ENCODE assay signal across 16 cellular contexts in genomic region chr4:1211951-1212545, GRCh38. TPM values are rescaled to one million over a fixed set of nuclear protein-coding genes. Genes with fewer than 3 reads are reported as not detected.
DNase-seq lines count a peak whose midpoint lies in the region; ATAC-seq and TF ChIP-seq lines count a peak whose summit lies in the region.
"Had no signal": no experiment of that assay in that cellular context is flagged by ENCODE, and none has a peak within 500 bp of the region (broad histone marks: within the 10 kb centered on the region; RNA-seq: fewer than 3 reads in every experiment).

No MANE protein-coding gene starts in this region.

- intact Hi-C loops in left ventricle myocardium superior (cut with micrococcal nuclease): no loop called here
- intact Hi-C loops in prostate gland (cut with DNase I): loop anchor here (5.0 kb wide), 1 partner anchor 40 kb away; the partner anchor contains the start of gene SPON2

- peaks cover 55% of the 10 kb centered on the region for H3K4me1 ChIP-seq in prostate gland (replicated peaks)

- H3K9me3 ChIP-seq in AG04450 (ENCODE audit: control insufficient read depth, insufficient read depth, low read length) (peaks cover 14% of the 10 kb centered on the region; the same call in 1 of the 2 replicates), prostate gland (no peaks in the 10 kb centered on the region)
- H3K9me3 ChIP-seq: ascending aorta had no signal

- peaks cover 5 to 8% of the 10 kb centered on the region in 2 donors for H3K36me3 ChIP-seq in prostate gland

- TF ChIP-seq CTCF in AG04450 (IDR thresholded peaks at IDR 0.05; ENCODE audit: low read depth, low read length) (no peak), prostate gland (IDR thresholded peaks at IDR 0.05) (peak in 1 of 4 experiments; percentile 13), GM10248 (IDR thresholded peaks at IDR 0.05; ENCODE audit: control extremely low read depth, extremely low read depth, low read depth, missing control alignments) (no peak)

- CTCF ChIA-PET in AG04450 (lab: Charles Lee) (no interaction called here), GM10248 (lab: Yijun Ruan, JAX) (no interaction called here)

- peak overlapping the region; percentile 31 for H3K27ac ChIP-seq in AG04450 (ENCODE audit: low read depth, low read length)
- peak overlapping the region; percentile 74 to 94 for H3K27ac ChIP-seq in prostate gland

- no peak for ATAC-seq in left ventricle myocardium superior
- ATAC-seq in GM18502 (IDR thresholded peaks at IDR 0.05; ENCODE audit: poor library complexity, unreplicated experiment): no peak
- ATAC-seq in HG03342 (IDR thresholded peaks at IDR 0.05; ENCODE audit: unreplicated experiment): no peak

- no peak overlapping the region for H3K4me3 ChIP-seq in AG04450 (ENCODE audit: low read depth, low read length)
- no peak overlapping the region for H3K4me3 ChIP-seq in prostate gland
- H3K4me3 ChIP-seq: ascending aorta had no signal

- no peak for DNase-seq in AG04450 (ENCODE audit: low read depth, low spot score)
- peak in 40 of 58 donors; percentile 12 to 71 (median 50) for DNase-seq in anterior cingulate cortex (lab: John Stamatoyannopoulos, UW)
- DNase-seq in left ventricle myocardium superior: peak; percentile 46
- peak; percentile 95 for DNase-seq in prostate gland (ENCODE audit: low spot score)
- DNase-seq in SK-N-DZ (ENCODE audit: low spot score): no peak
- no peak for DNase-seq in GM10248 (ENCODE audit: extremely low spot score)
- DNase-seq: activated CD4-positive, alpha-beta T cell treated with anti-CD3 and anti-CD28 coated beads for 48 hours; Calu3; effector CD8-positive, alpha-beta T cell; H9; Kasumi-1; NCI-H69; stimulated activated naive CD4-positive, alpha-beta T cell treated with Interleukin-2 at 50 U/mL for 16 hours had no signal

- peak; percentile 15 for TF ChIP-seq POLR2A in prostate gland (IDR thresholded peaks at IDR 0.05)

- 24% methylated on average over 33 of the region's 34 CpGs for WGBS in prostate gland

- POLR2A ChIA-PET in AG04450 (lab: Yijun Ruan, JAX): interaction anchor here (1.0 kb wide), 1 partner anchor 9 kb away, joined by 3 read pairs; no protein-coding TSS in a partner anchor
- POLR2A ChIA-PET in GM10248 (lab: Yijun Ruan, JAX): no interaction called here

- no peaks in the 10 kb centered on the region for H3K27me3 ChIP-seq in AG04450 (ENCODE audit: control insufficient read depth, insufficient read depth, low read length)
- H3K27me3 ChIP-seq in prostate gland (replicated peaks; ENCODE audit: insufficient read depth): no peaks in the 10 kb centered on the region
- H3K27me3 ChIP-seq: ascending aorta had no signal

RNA-seq across cellular contexts. Expression of gene CTBP1, which starts 36.9 kb away (rescaled TPM):
- 72.6 and 97.9 TPM in 2 replicates for polyA plus RNA-seq in AG04450 (2011; rRNA removed)
- 98.3 and 137 TPM in 2 replicates for polyA minus RNA-seq in AG04450 (2011; rRNA and poly(A)+ RNA removed)
- total RNA-seq in left ventricle myocardium superior: 133 TPM
- total RNA-seq in prostate gland: 100 to 1,000 TPM; 173 to 264 TPM
- polyA plus RNA-seq in SK-N-DZ (2014; cell fraction: cytosol; rRNA removed): 176 and 237 TPM in 2 replicates
- polyA plus RNA-seq in SK-N-DZ (2014; cell fraction: nucleus; rRNA removed): 231 and 361 TPM in 2 replicates

RNA-seq across cellular contexts. Expression of gene SPON2, which starts 39.7 kb away (rescaled TPM):
- 132 and 190 TPM in 2 replicates for polyA plus RNA-seq in AG04450 (2011; rRNA removed)
- polyA minus RNA-seq in AG04450 (2011; rRNA and poly(A)+ RNA removed): 33.8 and 39.0 TPM in 2 replicates
- 22.8 TPM for total RNA-seq in left ventricle myocardium superior
- total RNA-seq in prostate gland: 100 to 1,000 TPM; 107 to 134 TPM
- 0.14 TPM in 1 of 2 replicates, not detected in the other for polyA plus RNA-seq in SK-N-DZ (2014; cell fraction: cytosol; rRNA removed)
- 0.19 and 1.2 TPM in 2 replicates for polyA plus RNA-seq in SK-N-DZ (2014; cell fraction: nucleus; rRNA removed)

Comparison
In these comparisons a context has a peak if more than half of its experiments do, and no peak if none do; other contexts are left out.
1. DNase-seq: peak in anterior cingulate cortex (40 of 58), left ventricle myocardium superior (single experiment) and prostate gland (single experiment); none in AG04450 (single experiment), SK-N-DZ (single experiment) and GM10248 (single experiment).